Comparison of ENCODE assay signal across 11 cellular contexts in genomic region chr12:11758087-11758837, GRCh38.
DNase-seq lines count a peak whose midpoint lies in the region; ATAC-seq and TF ChIP-seq lines count a peak whose summit lies in the region.
"Had no signal": no experiment of that assay in that cellular context is flagged by ENCODE, and none has a peak within 500 bp of the region (broad histone marks: within the 10 kb centered on the region; RNA-seq: fewer than 3 reads in every experiment).

No MANE protein-coding gene starts in this region.

- peak overlapping the region; percentile 76 for H3K27ac Mint-ChIP-seq in activated CD4-positive, alpha-beta memory T cell treated with anti-CD3 and anti-CD28 coated beads for 36 hours
- H3K27ac Mint-ChIP-seq in activated CD4-positive, alpha-beta memory T cell treated with anti-CD3 and anti-CD28 coated beads, Interleukin-2, amount 10 ng/mL, durations not matched to agents 7 days and 5 days, result no peak overlapping the region
- H3K27ac Mint-ChIP-seq in endodermal cell, result no peak overlapping the region
- H3K27ac Mint-ChIP-seq: activated CD8-positive, alpha-beta memory T cell treated with anti-CD3 and anti-CD28 coated beads, Interleukin-2, amount 10 ng/mL, durations not matched to agents 7 days and 5 days had no signal

- H3K4me1 ChIP-seq in body of pancreas, result peaks cover 24% of the 10 kb centered on the region
- H3K4me1 ChIP-seq in muscle layer of colon (ENCODE audit: insufficient read depth, low read length), result peaks cover 88% of the 10 kb centered on the region
- peaks cover 35% of the 10 kb centered on the region for H3K4me1 ChIP-seq in upper lobe of right lung
- H3K4me1 ChIP-seq in endodermal cell (ENCODE audit: control insufficient read depth, insufficient read depth, low read length), result peaks cover 28% of the 10 kb centered on the region

- no peaks in the 10 kb centered on the region for H3K36me3 ChIP-seq in body of pancreas (replicated peaks in 1 of 2; ENCODE audit: insufficient read depth in 1 of 2, low read depth in 2 of 2)
- no peaks in the 10 kb centered on the region for H3K36me3 ChIP-seq in muscle layer of colon (ENCODE audit: insufficient read depth, low read length)
- peaks cover 17% of the 10 kb centered on the region for H3K36me3 ChIP-seq in upper lobe of right lung
- H3K36me3 ChIP-seq in endodermal cell (ENCODE audit: control insufficient read depth, insufficient read depth, low read length), result no peaks in the 10 kb centered on the region
- H3K36me3 ChIP-seq: ovary had no signal

- peaks cover 43% of the 10 kb centered on the region for H3K4me1 Mint-ChIP-seq in activated CD4-positive, alpha-beta memory T cell treated with anti-CD3 and anti-CD28 coated beads for 36 hours (ENCODE audit: low read depth)
- peaks cover 27% of the 10 kb centered on the region for H3K4me1 Mint-ChIP-seq in activated CD4-positive, alpha-beta memory T cell treated with anti-CD3 and anti-CD28 coated beads, Interleukin-2, amount 10 ng/mL, durations not matched to agents 7 days and 5 days
- H3K4me1 Mint-ChIP-seq in endodermal cell, result peaks cover 47% of the 10 kb centered on the region

- WGBS in body of pancreas, 2 donors, result 60 to 81% methylated on average over 8 of the region's 8 CpGs
- 90 to 96% methylated on average over 5 to 8 of the region's 8 CpGs for whole genome bisulfite sequencing in endodermal cell (ENCODE audit: insufficient coverage in 1 of 2, insufficient read length in 1 of 2), 2 experiments

- TF ChIP-seq CTCF in body of pancreas (IDR thresholded peaks at IDR 0.05) (no peak), upper lobe of right lung (IDR thresholded peaks at IDR 0.05) (no peak), endodermal cell (conservative IDR thresholded peaks at IDR 0.05) (no peak)

- no peak overlapping the region for H3K4me3 Mint-ChIP-seq in activated CD4-positive, alpha-beta memory T cell treated with anti-CD3 and anti-CD28 coated beads for 36 hours
- no peak overlapping the region for H3K4me3 Mint-ChIP-seq in activated CD4-positive, alpha-beta memory T cell treated with anti-CD3 and anti-CD28 coated beads, Interleukin-2, amount 10 ng/mL, durations not matched to agents 7 days and 5 days
- no peak overlapping the region for H3K4me3 Mint-ChIP-seq in endodermal cell
- H3K4me3 Mint-ChIP-seq: activated CD8-positive, alpha-beta memory T cell treated with anti-CD3 and anti-CD28 coated beads, Interleukin-2, amount 10 ng/mL, durations not matched to agents 7 days and 5 days had no signal

- peak overlapping the region; percentile 23 for H3K9ac ChIP-seq in muscle layer of colon (ENCODE audit: low read length)
- H3K9ac ChIP-seq in endodermal cell (ENCODE audit: extremely low read depth, low read length, poor library complexity, severe bottlenecking), result no peak overlapping the region

- no peak for TF ChIP-seq POLR2A in body of pancreas (IDR thresholded peaks at IDR 0.05)

- H3K36me3 Mint-ChIP-seq in activated CD4-positive, alpha-beta memory T cell treated with anti-CD3 and anti-CD28 coated beads for 36 hours, result peaks cover 37% of the 10 kb centered on the region
- peaks cover 41% of the 10 kb centered on the region for H3K36me3 Mint-ChIP-seq in activated CD4-positive, alpha-beta memory T cell treated with anti-CD3 and anti-CD28 coated beads, Interleukin-2, amount 10 ng/mL, durations not matched to agents 7 days and 5 days (ENCODE audit: low read depth)
- H3K36me3 Mint-ChIP-seq in endodermal cell (ENCODE audit: low read depth), result peaks cover 4% of the 10 kb centered on the region

- no peaks in the 10 kb centered on the region for H3K27me3 Mint-ChIP-seq in activated CD4-positive, alpha-beta memory T cell treated with anti-CD3 and anti-CD28 coated beads for 36 hours
- H3K27me3 Mint-ChIP-seq in activated CD4-positive, alpha-beta memory T cell treated with anti-CD3 and anti-CD28 coated beads, Interleukin-2, amount 10 ng/mL, durations not matched to agents 7 days and 5 days, result no peaks in the 10 kb centered on the region
- peaks cover 71% of the 10 kb centered on the region for H3K27me3 Mint-ChIP-seq in endodermal cell (ENCODE audit: insufficient read depth)
- H3K27me3 Mint-ChIP-seq: activated CD8-positive, alpha-beta memory T cell treated with anti-CD3 and anti-CD28 coated beads, Interleukin-2, amount 10 ng/mL, durations not matched to agents 7 days and 5 days had no signal

- H3K4me3 ChIP-seq in body of pancreas (no peak overlapping the region), muscle layer of colon (ENCODE audit: low read depth in 1 of 2, low read length in 2 of 2) (no peak overlapping the region), upper lobe of right lung (no peak overlapping the region), endodermal cell (ENCODE audit: low read length) (no peak overlapping the region)
- H3K4me3 ChIP-seq: ovary had no signal

- ATAC-seq in body of pancreas, result no peak
- no peak for ATAC-seq in upper lobe of right lung
- ATAC-seq: activated CD8-positive, alpha-beta memory T cell treated with anti-CD3 and anti-CD28 coated beads, Interleukin-2, amount 10 ng/mL, durations not matched to agents 7 days and 5 days had no signal

- H3K9me3 Mint-ChIP-seq in activated CD4-positive, alpha-beta memory T cell treated with anti-CD3 and anti-CD28 coated beads for 36 hours, result no peaks in the 10 kb centered on the region
- no peaks in the 10 kb centered on the region for H3K9me3 Mint-ChIP-seq in activated CD4-positive, alpha-beta memory T cell treated with anti-CD3 and anti-CD28 coated beads, Interleukin-2, amount 10 ng/mL, durations not matched to agents 7 days and 5 days
- H3K9me3 Mint-ChIP-seq in endodermal cell, result no peaks in the 10 kb centered on the region

- POLR2A ChIA-PET in activated CD4-positive, alpha-beta memory T cell treated with anti-CD3 and anti-CD28 coated beads for 36 hours (lab: Charles Lee), result interaction anchor here (0.6 to 1.5 kb wide), 2 partner anchors 95 to 108 kb away, joined by 3 read pairs; no protein-coding TSS in a partner anchor
- POLR2A ChIA-PET in activated CD4-positive, alpha-beta memory T cell treated with anti-CD3 and anti-CD28 coated beads, Interleukin-2, amount 10 ng/mL, durations not matched to agents 7 days and 5 days (lab: Charles Lee), result interaction anchor here (1.0 to 1.4 kb wide), 2 partner anchors 14 to 27 kb away, joined by 3 to 4 read pairs; no protein-coding TSS in a partner anchor

- no peaks in the 10 kb centered on the region for H3K27me3 ChIP-seq in body of pancreas
- H3K27me3 ChIP-seq in muscle layer of colon (ENCODE audit: control insufficient read depth in 1 of 2, insufficient read depth in 2 of 2, low read length in 2 of 2), result no peaks in the 10 kb centered on the region
- no peaks in the 10 kb centered on the region for H3K27me3 ChIP-seq in upper lobe of right lung
- peaks cover 57% of the 10 kb centered on the region for H3K27me3 ChIP-seq in endodermal cell (ENCODE audit: control insufficient read depth, insufficient read depth, low read length, poor library complexity, severe bottlenecking)
- H3K27me3 ChIP-seq: ovary had no signal

- H3K9me3 ChIP-seq in body of pancreas (no peaks in the 10 kb centered on the region), muscle layer of colon (ENCODE audit: low read length) (no peaks in the 10 kb centered on the region), upper lobe of right lung (no peaks in the 10 kb centered on the region), endodermal cell (ENCODE audit: control insufficient read depth, low read length) (no peaks in the 10 kb centered on the region)
- H3K9me3 ChIP-seq: ovary had no signal

- CTCF ChIA-PET in activated CD4-positive, alpha-beta memory T cell treated with anti-CD3 and anti-CD28 coated beads for 36 hours (lab: Charles Lee), result interaction anchor here (0.6 to 2.1 kb wide), 3 partner anchors 74 to 275 kb away, joined by 4 to 9 read pairs (median 5); no protein-coding TSS in a partner anchor
- CTCF ChIA-PET in activated CD4-positive, alpha-beta memory T cell treated with anti-CD3 and anti-CD28 coated beads, Interleukin-2, amount 10 ng/mL, durations not matched to agents 7 days and 5 days (lab: Charles Lee), result interaction anchor here (0.6 kb wide), 1 partner anchor 266 kb away, joined by 4 read pairs; no protein-coding TSS in a partner anchor

- H3K27ac ChIP-seq in body of pancreas (peak overlapping the region in 3 of 4 donors; percentile 21 to 44 (median 33)), muscle layer of colon (ENCODE audit: low read depth, low read length) (peak overlapping the region; percentile 69), upper lobe of right lung (peak overlapping the region; percentile 71), endodermal cell (ENCODE audit: low read depth, low read length) (no peak overlapping the region)

- intact Hi-C loops in activated CD4-positive, alpha-beta memory T cell treated with anti-CD3 and anti-CD28 coated beads for 36 hours (cut with micrococcal nuclease), result no loop called here
- intact Hi-C loops in body of pancreas (cut with DNase I), result no loop called here
- intact Hi-C loops in upper lobe of right lung (cut with DNase I), result no loop called here

- no peak for DNase-seq in activated CD4-positive, alpha-beta memory T cell treated with anti-CD3 and anti-CD28 coated beads for 36 hours
- no peak for DNase-seq in activated CD4-positive, alpha-beta memory T cell treated with anti-CD3 and anti-CD28 coated beads, Interleukin-2, amount 10 ng/mL, durations not matched to agents 7 days and 5 days
- no peak for DNase-seq in body of pancreas
- no peak for DNase-seq in upper lobe of right lung
- no peak for DNase-seq in endodermal cell
- no peak for DNase-seq in COR-L47 (lab: John Stamatoyannopoulos, UW)
- no peak for DNase-seq in activated CD4-positive, CD25-positive, alpha-beta regulatory T cell treated with anti-CD3 and anti-CD28 coated beads, Interleukin-2, amount 50 U/mL, for 72 hours
- DNase-seq: activated CD8-positive, alpha-beta memory T cell treated with anti-CD3 and anti-CD28 coated beads, Interleukin-2, amount 10 ng/mL, durations not matched to agents 7 days and 5 days; NCI-H748 treated with DMSO at 0.1 percent for 48 hours had no signal
